Comparison of ENCODE assay signal across 33 cellular contexts in the genomic region with DNA sequence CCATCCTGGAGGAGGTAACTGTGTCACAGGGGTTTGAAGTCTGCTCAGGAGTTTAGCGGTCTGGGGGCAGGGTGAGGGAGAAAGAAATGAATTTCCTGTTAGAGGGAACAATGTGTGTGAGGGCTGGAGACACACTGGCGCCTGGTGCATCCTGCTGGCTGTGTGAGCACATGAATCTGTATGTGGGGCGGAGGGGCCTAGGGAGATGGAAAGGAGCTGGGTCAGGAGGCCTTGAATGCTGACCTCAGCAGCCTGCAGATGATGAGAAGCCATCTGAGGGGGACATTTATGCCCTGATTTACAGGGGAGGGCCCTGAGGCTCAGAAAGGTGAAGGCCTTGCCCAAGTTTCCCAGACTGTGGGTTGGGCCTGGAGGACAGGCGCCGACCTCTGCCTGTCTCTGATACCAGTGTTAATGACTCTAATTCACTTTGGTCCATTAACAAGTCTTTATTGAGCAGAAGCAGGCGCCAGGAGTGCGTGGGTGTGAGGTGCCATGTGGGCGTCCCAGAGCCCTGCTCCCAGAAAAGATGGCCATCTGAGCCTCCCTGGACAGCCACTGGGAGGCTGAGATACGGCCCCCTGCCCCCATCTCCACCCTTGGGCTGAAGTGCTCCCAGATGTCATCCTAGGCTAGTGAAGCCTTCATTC. TPM values are rescaled to one million over a fixed set of nuclear protein-coding genes. Genes with fewer than 3 reads are reported as not detected.
A peak's percentile ranks its signal among the peaks of the same experiment; 100 is the strongest.
DNase-seq lines count a peak whose midpoint lies in the region; ATAC-seq and TF ChIP-seq lines count a peak whose summit lies in the region.
"Had no signal": no experiment of that assay in that cellular context is flagged by ENCODE, and none has a peak within 500 bp of the region (broad histone marks: within the 10 kb centered on the region; RNA-seq: fewer than 3 reads in every experiment).

No MANE protein-coding gene starts in this region.

- no peak overlapping the region for H3K27ac ChIP-seq in GM23338 (ENCODE audit: low read depth)
- H3K27ac ChIP-seq: adrenal gland, body of pancreas, foreskin keratinocyte, heart right ventricle, SK-N-MC, tibial nerve had no signal

- ATAC-seq in GM23338 (no peak; the same call in 2 of the 3 replicates), mucosa of descending colon (no peak)
- ATAC-seq: activated CD8-positive, alpha-beta memory T cell treated with anti-CD3 and anti-CD28 coated beads, Interleukin-2, amount 10 ng/mL, durations not matched to agents 7 days and 5 days; body of pancreas; foreskin keratinocyte; HCT116; left colon had no signal

- H3K36me3 ChIP-seq in GM23338 (ENCODE audit: insufficient read depth) (no peaks in the 10 kb centered on the region), mucosa of descending colon (ENCODE audit: low read depth) (no peaks in the 10 kb centered on the region)
- H3K36me3 ChIP-seq: adrenal gland; BLaER1 treated with 17β-estradiol and CSF1 and Interleukin-3, amounts not matched to agents 10 nM and 100 nM; heart right ventricle; tibial nerve had no signal

- H3K4me3 Mint-ChIP-seq in GM23338 (no peak overlapping the region), neural crest cell (no peak overlapping the region)
- H3K4me3 Mint-ChIP-seq: activated CD4-positive, alpha-beta T cell treated with anti-CD3 and anti-CD28 coated beads, Interleukin-2, amount 10 ng/mL, durations not matched to agents 7 days and 5 days; activated CD8-positive, alpha-beta memory T cell treated with anti-CD3 and anti-CD28 coated beads, Interleukin-2, amount 10 ng/mL, durations not matched to agents 7 days and 5 days; activated naive CD4-positive, alpha-beta T cell treated with anti-CD3 and anti-CD28 coated beads for 36 hours; memory B cell had no signal

- H3K27ac Mint-ChIP-seq in GM23338 (0 out of 2 replicates have a peak overlapping the region, but pooled peaks have one; percentile 47), neural crest cell (ENCODE audit: unreplicated experiment) (peak overlapping the region; percentile 16)
- H3K27ac Mint-ChIP-seq: activated CD4-positive, alpha-beta T cell treated with anti-CD3 and anti-CD28 coated beads, Interleukin-2, amount 10 ng/mL, durations not matched to agents 7 days and 5 days; activated CD8-positive, alpha-beta memory T cell treated with anti-CD3 and anti-CD28 coated beads, Interleukin-2, amount 10 ng/mL, durations not matched to agents 7 days and 5 days; activated naive CD4-positive, alpha-beta T cell treated with anti-CD3 and anti-CD28 coated beads for 36 hours; memory B cell had no signal

- no peak overlapping the region for H2AFZ ChIP-seq in GM23338

- intact Hi-C loops in mucosa of descending colon (cut with DNase I, micrococcal nuclease): no loop called here

- H3K27me3 ChIP-seq in GM23338 (ENCODE audit: insufficient read depth): no peaks in the 10 kb centered on the region
- H3K27me3 ChIP-seq: adrenal gland; BLaER1 treated with 17β-estradiol and CSF1 and Interleukin-3, amounts not matched to agents 10 nM and 100 nM; body of pancreas; heart right ventricle; tibial nerve had no signal

- DNase-seq in GM23338 (ENCODE audit: low spot score) (no peak), SK-N-DZ (ENCODE audit: low spot score) (peak; percentile 70), fibroblast of pulmonary artery (ENCODE audit: low read depth) (peak; percentile 23), neural crest cell (ENCODE audit: low read depth, low spot score) (no peak), mucosa of descending colon (no peak), hypothalamus (lab: John Stamatoyannopoulos, UW) (no peak), H4 (ENCODE audit: low spot score) (no peak)
- DNase-seq: activated CD4-positive, alpha-beta T cell treated with anti-CD3 and anti-CD28 coated beads, Interleukin-2, amount 10 ng/mL, durations not matched to agents 7 days and 5 days; activated CD8-positive, alpha-beta memory T cell treated with anti-CD3 and anti-CD28 coated beads, Interleukin-2, amount 10 ng/mL, durations not matched to agents 7 days and 5 days; activated naive CD4-positive, alpha-beta T cell treated with anti-CD3 and anti-CD28 coated beads for 36 hours; activated T-cell treated with anti-CD3 and anti-CD28 coated beads, Interleukin-2, amount 50 U/mL, for 48 hours; body of pancreas; cerebellar nuclear complex; effector CD4-positive, alpha-beta T cell; erythroblast; foreskin keratinocyte; GDM1; heart right ventricle; Kasumi-1; left colon; MV-4-11; NCI-H1436 treated with DMSO at 0.1 percent for 48 hours; NCI-H2107; RPMI8226; stimulated activated CD4-positive, alpha-beta T cell treated with anti-CD3 and anti-CD28 coated beads, Interleukin-2, amount 100 ng/mL, for 24 hours had no signal

- H3K9me3 ChIP-seq in mucosa of descending colon: no peaks in the 10 kb centered on the region
- H3K9me3 ChIP-seq: adrenal gland; BLaER1 treated with 17β-estradiol and CSF1 and Interleukin-3, amounts not matched to agents 10 nM and 100 nM; body of pancreas; heart right ventricle; tibial nerve had no signal

- no peaks in the 10 kb centered on the region for H3K9me3 Mint-ChIP-seq in GM23338
- H3K9me3 Mint-ChIP-seq in neural crest cell: no peaks in the 10 kb centered on the region
- H3K9me3 Mint-ChIP-seq: activated CD4-positive, alpha-beta T cell treated with anti-CD3 and anti-CD28 coated beads, Interleukin-2, amount 10 ng/mL, durations not matched to agents 7 days and 5 days; activated naive CD4-positive, alpha-beta T cell treated with anti-CD3 and anti-CD28 coated beads for 36 hours; memory B cell had no signal

- H3K4me1 ChIP-seq in GM23338 (ENCODE audit: insufficient read depth) (no peaks in the 10 kb centered on the region), mucosa of descending colon (ENCODE audit: low read depth) (no peaks in the 10 kb centered on the region)
- H3K4me1 ChIP-seq: adrenal gland, body of pancreas, foreskin keratinocyte, tibial nerve had no signal

- no peaks in the 10 kb centered on the region for H3K79me2 ChIP-seq in GM23338 (replicated peaks; ENCODE audit: insufficient read depth)

- H3K4me1 Mint-ChIP-seq in GM23338 (peaks cover 19% of the 10 kb centered on the region), neural crest cell (peaks cover 39% of the 10 kb centered on the region)
- H3K4me1 Mint-ChIP-seq: activated CD4-positive, alpha-beta T cell treated with anti-CD3 and anti-CD28 coated beads, Interleukin-2, amount 10 ng/mL, durations not matched to agents 7 days and 5 days; activated CD8-positive, alpha-beta memory T cell treated with anti-CD3 and anti-CD28 coated beads, Interleukin-2, amount 10 ng/mL, durations not matched to agents 7 days and 5 days; memory B cell had no signal

- H3K4me3 ChIP-seq in GM23338 (no peak overlapping the region), fibroblast of pulmonary artery (replicated peaks; ENCODE audit: low read depth, low read length) (no peak overlapping the region), mucosa of descending colon (no peak overlapping the region)
- H3K4me3 ChIP-seq: adrenal gland; BLaER1 treated with 17β-estradiol and CSF1 and Interleukin-3, amounts not matched to agents 10 nM and 100 nM; body of pancreas; heart right ventricle; SK-N-MC; smooth muscle cell; tibial nerve had no signal

- TF ChIP-seq CTCF in GM23338 (conservative IDR thresholded peaks at IDR 0.05; ENCODE audit: low read depth in 2 of 2) (no peak), fibroblast of pulmonary artery (IDR thresholded peaks at IDR 0.05; ENCODE audit: low read length, missing control alignments) (no peak), neural crest cell (conservative IDR thresholded peaks at IDR 0.05) (no peak), mucosa of descending colon (IDR thresholded peaks at IDR 0.05) (no peak)

- H3K4me2 ChIP-seq in GM23338: no peak overlapping the region
- H3K4me2 ChIP-seq: smooth muscle cell had no signal

- H3K27me3 Mint-ChIP-seq in GM23338 (ENCODE audit: insufficient read depth, low read depth, poor library complexity) (peaks cover 6% of the 10 kb centered on the region), neural crest cell (ENCODE audit: low read depth) (no peaks in the 10 kb centered on the region)
- H3K27me3 Mint-ChIP-seq: activated CD4-positive, alpha-beta T cell treated with anti-CD3 and anti-CD28 coated beads, Interleukin-2, amount 10 ng/mL, durations not matched to agents 7 days and 5 days had no signal

- H3K36me3 Mint-ChIP-seq in GM23338 (ENCODE audit: low read depth) (no peaks in the 10 kb centered on the region), neural crest cell (ENCODE audit: low read depth) (no peaks in the 10 kb centered on the region)
- H3K36me3 Mint-ChIP-seq: activated CD8-positive, alpha-beta memory T cell treated with anti-CD3 and anti-CD28 coated beads, Interleukin-2, amount 10 ng/mL, durations not matched to agents 7 days and 5 days; memory B cell had no signal

- H3F3A ChIP-seq in GM23338 (replicated peaks; ENCODE audit: low read depth): no peaks in the 10 kb centered on the region

- H3K9me2 ChIP-seq in GM23338 (ENCODE audit: insufficient read depth): no peaks in the 10 kb centered on the region

- H4K20me1 ChIP-seq in GM23338 (replicated peaks; ENCODE audit: insufficient read depth): no peaks in the 10 kb centered on the region
- H4K20me1 ChIP-seq: BLaER1 treated with 17β-estradiol and CSF1 and Interleukin-3, amounts not matched to agents 10 nM and 100 nM had no signal

TF ChIP-seq in GM23338, 12 proteins besides CTCF, POLR2A, EP300 and RAD21 (continues in another document):
- TF ChIP-seq ZNF114 (CRISPR knock-in tag; IDR thresholded peaks at IDR 0.05): no peak
- TF ChIP-seq JUNB (IDR thresholded peaks at IDR 0.05; ENCODE audit: unreplicated experiment): no peak
- TF ChIP-seq, protein P1, sequence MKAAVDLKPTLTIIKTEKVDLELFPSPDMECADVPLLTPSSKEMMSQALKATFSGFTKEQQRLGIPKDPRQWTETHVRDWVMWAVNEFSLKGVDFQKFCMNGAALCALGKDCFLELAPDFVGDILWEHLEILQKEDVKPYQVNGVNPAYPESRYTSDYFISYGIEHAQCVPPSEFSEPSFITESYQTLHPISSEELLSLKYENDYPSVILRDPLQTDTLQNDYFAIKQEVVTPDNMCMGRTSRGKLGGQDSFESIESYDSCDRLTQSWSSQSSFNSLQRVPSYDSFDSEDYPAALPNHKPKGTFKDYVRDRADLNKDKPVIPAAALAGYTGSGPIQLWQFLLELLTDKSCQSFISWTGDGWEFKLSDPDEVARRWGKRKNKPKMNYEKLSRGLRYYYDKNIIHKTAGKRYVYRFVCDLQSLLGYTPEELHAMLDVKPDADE (IDR thresholded peaks at IDR 0.05): no peak
- TF ChIP-seq EZH2phosphoT487 (IDR thresholded peaks at IDR 0.05; ENCODE audit: unreplicated experiment): no peak
- no peak for TF ChIP-seq CREB1 (CRISPR knock-in tag; IDR thresholded peaks at IDR 0.05; ENCODE audit: low read depth)
- no peak for TF ChIP-seq EZH2 (IDR thresholded peaks at IDR 0.05; ENCODE audit: low read depth, unreplicated experiment)

RNA-seq across cellular contexts. Expression of gene LINGO1, which starts 34.8 kb away (rescaled TPM):
- 52.0 and 63.1 TPM in 2 replicates for total RNA-seq in GM23338 (2014; rRNA removed; shearing (Covaris generic))
- polyA plus RNA-seq in GM23338 (2016; fragmentation: Nextera tagmentation; extraction: Ambion mirVana): 16.0 and 16.9 TPM in 2 replicates
- 1.9 and 3.1 TPM in 2 replicates for polyA plus RNA-seq in SK-N-DZ (2014; cell fraction: cytosol; rRNA removed)
- polyA plus RNA-seq in SK-N-DZ (2014; cell fraction: nucleus; rRNA removed): 1.2 and 4.0 TPM in 2 replicates
- 31.0 and 36.8 TPM in 2 replicates for total RNA-seq in neural crest cell
- 1 to 10 TPM; 1.8 to 2.6 (median 1.9) TPM for total RNA-seq in mucosa of descending colon
- total RNA-seq in H4 (2014; rRNA removed; shearing (Covaris generic)): 0.41 TPM in 1 of 2 replicates, not detected in the other
- total RNA-seq: activated CD4-positive, alpha-beta T cell treated with anti-CD3 and anti-CD28 coated beads, Interleukin-2, amount 10 ng/mL, durations not matched to agents 7 days and 5 days; activated CD8-positive, alpha-beta memory T cell treated with anti-CD3 and anti-CD28 coated beads, Interleukin-2, amount 10 ng/mL, durations not matched to agents 7 days and 5 days; activated naive CD4-positive, alpha-beta T cell treated with anti-CD3 and anti-CD28 coated beads for 36 hours had no signal
- polyA plus RNA-seq: AG04450 had no signal

Comparison
In these comparisons a context has a peak if more than half of its experiments do, and no peak if none do; other contexts are left out.
1. DNase-seq: peak in SK-N-DZ (single experiment) and fibroblast of pulmonary artery (single experiment); none in GM23338 (single experiment), neural crest cell (single experiment), mucosa of descending colon (0 of 3), hypothalamus (0 of 51) and H4 (single experiment).